ENCODE assay signal across 1 cellular context in genomic region chr22:33124471-33124870, GRCh38.
TF ChIP-seq lines count a peak whose summit lies in the region.

No MANE protein-coding gene starts in this region.

TF ChIP-seq in H1, 55 proteins besides CTCF, POLR2A, EP300 and RAD21:
- TF ChIP-seq EGR1 (IDR thresholded peaks at IDR 0.05; ENCODE audit: borderline replicate concordance, low read depth, low read length) (no peak), CREB1 (IDR thresholded peaks at IDR 0.05) (no peak), ATF3 (IDR thresholded peaks at IDR 0.05; ENCODE audit: insufficient read depth, low read depth, low read length) (no peak), ZNF274 (IDR thresholded peaks at IDR 0.05; ENCODE audit: borderline replicate concordance, extremely low read depth, low read length) (no peak), SRF (IDR thresholded peaks at IDR 0.05; ENCODE audit: low read depth, low read length) (no peak), CHD2 (IDR thresholded peaks at IDR 0.05; ENCODE audit: low read length) (no peak), FOSL1 (IDR thresholded peaks at IDR 0.05; ENCODE audit: insufficient read depth, low read depth, low read length) (no peak), POU5F1 (IDR thresholded peaks at IDR 0.05; ENCODE audit: low read depth, low read length) (no peak), GTF2F1 (IDR thresholded peaks at IDR 0.05; ENCODE audit: borderline replicate concordance, low read depth, low read length) (no peak), HDAC6 (IDR thresholded peaks at IDR 0.05; ENCODE audit: low read depth, low read length) (no peak), KDM4A (IDR thresholded peaks at IDR 0.05; ENCODE audit: low read depth, low read length, severe bottlenecking) (no peak), SP2 (IDR thresholded peaks at IDR 0.05; ENCODE audit: low read length) (no peak), SP4 (IDR thresholded peaks at IDR 0.05; ENCODE audit: low read length) (no peak), E2F6 (IDR thresholded peaks at IDR 0.05) (no peak), TAF1 (IDR thresholded peaks at IDR 0.05; ENCODE audit: low read depth, low read length) (no peak), CHD1 (IDR thresholded peaks at IDR 0.05; ENCODE audit: low read depth, low read length) (no peak)
